ENCODE assay signal across 17 cellular contexts in genomic region chr10:131574707-131575430, GRCh38.
"Had no signal": no experiment of that assay in that cellular context is flagged by ENCODE, and none has a peak within 500 bp of the region (broad histone marks: within the 10 kb centered on the region; RNA-seq: fewer than 3 reads in every experiment).

No MANE protein-coding gene starts in this region.

- H3K27ac Mint-ChIP-seq: activated CD4-positive, alpha-beta T cell treated with anti-CD3 and anti-CD28 coated beads, Interleukin-2, amount 10 ng/mL, durations not matched to agents 7 days and 5 days; activated naive CD4-positive, alpha-beta T cell treated with anti-CD3 and anti-CD28 coated beads, Interleukin-2, amount 50 U/mL, for 24 hours; neural progenitor cell had no signal

- H3K27ac ChIP-seq: adrenal gland, cardiac muscle cell, neural progenitor cell, pancreas, suprapubic skin had no signal

- H3K4me2 ChIP-seq: neural progenitor cell, smooth muscle cell had no signal

- H3K4me3 Mint-ChIP-seq: activated CD4-positive, alpha-beta T cell treated with anti-CD3 and anti-CD28 coated beads, Interleukin-2, amount 10 ng/mL, durations not matched to agents 7 days and 5 days; activated naive CD4-positive, alpha-beta T cell treated with anti-CD3 and anti-CD28 coated beads, Interleukin-2, amount 50 U/mL, for 24 hours; neural progenitor cell had no signal

- H3K4me1 Mint-ChIP-seq: activated CD4-positive, alpha-beta T cell treated with anti-CD3 and anti-CD28 coated beads, Interleukin-2, amount 10 ng/mL, durations not matched to agents 7 days and 5 days; activated naive CD4-positive, alpha-beta T cell treated with anti-CD3 and anti-CD28 coated beads, Interleukin-2, amount 50 U/mL, for 24 hours; neural progenitor cell had no signal

- H3K9me3 Mint-ChIP-seq: activated CD4-positive, alpha-beta T cell treated with anti-CD3 and anti-CD28 coated beads, Interleukin-2, amount 10 ng/mL, durations not matched to agents 7 days and 5 days; activated naive CD4-positive, alpha-beta T cell treated with anti-CD3 and anti-CD28 coated beads, Interleukin-2, amount 50 U/mL, for 24 hours had no signal

- H3K36me3 Mint-ChIP-seq: activated naive CD4-positive, alpha-beta T cell treated with anti-CD3 and anti-CD28 coated beads, Interleukin-2, amount 50 U/mL, for 24 hours; neural progenitor cell had no signal

- H3K27me3 Mint-ChIP-seq: activated CD4-positive, alpha-beta T cell treated with anti-CD3 and anti-CD28 coated beads, Interleukin-2, amount 10 ng/mL, durations not matched to agents 7 days and 5 days; activated naive CD4-positive, alpha-beta T cell treated with anti-CD3 and anti-CD28 coated beads, Interleukin-2, amount 50 U/mL, for 24 hours had no signal

- H3K9me3 ChIP-seq: adrenal gland, pancreas, suprapubic skin had no signal

- H3K36me3 ChIP-seq: adrenal gland, cardiac muscle cell, neural progenitor cell, pancreas, suprapubic skin had no signal

- H3K4me3 ChIP-seq: adrenal gland, cardiac muscle cell, lung, neural progenitor cell, pancreas, smooth muscle cell, suprapubic skin had no signal

- ATAC-seq: pancreas; stimulated activated naive CD8-positive, alpha-beta T cell treated with anti-CD3 and anti-CD28 coated beads, Interleukin-15, Interleukin-2, amounts not matched to agents 100 U/mL and 50 U/mL, for 24 hours had no signal

- H3K4me1 ChIP-seq: adrenal gland, pancreas, suprapubic skin had no signal

- H3K9ac ChIP-seq: neural progenitor cell had no signal

- H3K27me3 ChIP-seq: adrenal gland, cardiac muscle cell, neural progenitor cell, pancreas had no signal

- DNase-seq: activated CD4-positive, alpha-beta T cell treated with anti-CD3 and anti-CD28 coated beads, Interleukin-2, amount 10 ng/mL, durations not matched to agents 7 days and 5 days; activated effector memory CD4-positive, alpha-beta T cell treated with Interleukin-2 at 50 U/mL for 16 hours; effector CD4-positive, alpha-beta T cell; foreskin fibroblast; kidney glomerular epithelial cell; midbrain; pancreas; stimulated activated naive CD8-positive, alpha-beta T cell treated with anti-CD3 and anti-CD28 coated beads, Interleukin-15, Interleukin-2, amounts not matched to agents 100 U/mL and 50 U/mL, for 24 hours; T-helper 9 cell; trophoblast cell had no signal
